In genomic region chr18:63074987-63075404, GRCh38 we compare ENCODE assay signal across 1 cellular context.
A peak's percentile ranks its signal among the peaks of the same experiment; 100 is the strongest.
TF ChIP-seq lines count a peak whose summit lies in the region.

No MANE protein-coding gene starts in this region.

TF ChIP-seq in K562, 482 proteins besides CTCF, POLR2A, EP300 and RAD21 (continued from another document and continues in another):
- TF ChIP-seq ZNF707 (CRISPR knock-in tag; conservative IDR thresholded peaks at IDR 0.05) (no peak), RBM22 (IDR thresholded peaks at IDR 0.05; ENCODE audit: low read depth, low read length, poor library complexity, severe bottlenecking) (no peak), CHAMP1 (IDR thresholded peaks at IDR 0.05) (no peak), RBM15 (IDR thresholded peaks at IDR 0.05; ENCODE audit: insufficient read depth, low read length) (no peak), ZNF699 (CRISPR knock-in tag; IDR thresholded peaks at IDR 0.05; ENCODE audit: insufficient replicate concordance) (no peak), CHD7 (IDR thresholded peaks at IDR 0.05; ENCODE audit: low read depth, low read length) (no peak), ZNF282 (CRISPR knock-in tag; IDR thresholded peaks at IDR 0.05) (no peak), CUX1 (CRISPR knock-in tag; IDR thresholded peaks at IDR 0.05) (no peak), THAP12 (CRISPR knock-in tag; IDR thresholded peaks at IDR 0.05) (no peak), PURB (CRISPR knock-in tag; IDR thresholded peaks at IDR 0.05; ENCODE audit: low read depth) (no peak), LEF1 (IDR thresholded peaks at IDR 0.05) (no peak), PCBP2 (IDR thresholded peaks at IDR 0.05; ENCODE audit: low read depth, low read length, poor library complexity, severe bottlenecking) (no peak), ZNF174 (CRISPR knock-in tag; IDR thresholded peaks at IDR 0.05) (no peak), E2F4 (CRISPR knock-in tag; IDR thresholded peaks at IDR 0.05; ENCODE audit: low read depth) (no peak), SIN3B (IDR thresholded peaks at IDR 0.05; ENCODE audit: low read depth) (no peak), HDAC2 (IDR thresholded peaks at IDR 0.05) (no peak), KLF10 (CRISPR knock-in tag; IDR thresholded peaks at IDR 0.05) (no peak), L3MBTL2 (IDR thresholded peaks at IDR 0.05) (peak; percentile 44; the same call in 1 of the 2 replicates), ZSCAN32 (CRISPR knock-in tag; IDR thresholded peaks at IDR 0.05) (no peak), MAX (CRISPR knock-in tag; IDR thresholded peaks at IDR 0.05) (no peak), TAF9B (IDR thresholded peaks at IDR 0.05; ENCODE audit: partially characterized antibody) (no peak), HMBOX1 (IDR thresholded peaks at IDR 0.05) (no peak), MEIS2 (IDR thresholded peaks at IDR 0.05; ENCODE audit: partially characterized antibody) (peak; percentile 31), FOSL1 (tag; conservative IDR thresholded peaks at IDR 0.05) (no peak), FOXA3 (CRISPR knock-in tag; conservative IDR thresholded peaks at IDR 0.05 in 1 of 2, IDR thresholded peaks at IDR 0.05 in 1 of 2) (no peak), RUNX1 (IDR thresholded peaks at IDR 0.05; ENCODE audit: low read depth) (no peak), ZNF583 (CRISPR knock-in tag; IDR thresholded peaks at IDR 0.05) (no peak), E2F5 (CRISPR knock-in tag; IDR thresholded peaks at IDR 0.05) (no peak), FOXA1 (IDR thresholded peaks at IDR 0.05; ENCODE audit: borderline replicate concordance) (no peak), ELF4 (CRISPR knock-in tag; IDR thresholded peaks at IDR 0.05) (no peak), ZNF76 (CRISPR knock-in tag; IDR thresholded peaks at IDR 0.05; ENCODE audit: borderline replicate concordance) (no peak), SRSF3 (IDR thresholded peaks at IDR 0.05; ENCODE audit: insufficient read depth, low read length) (no peak), NRF1 (conservative IDR thresholded peaks at IDR 0.05 in 1 of 2, IDR thresholded peaks at IDR 0.05 in 1 of 2) (peak; percentile 47 to 60; a peak in 3 of 4 replicates), HOXB6 (CRISPR knock-in tag; IDR thresholded peaks at IDR 0.05; ENCODE audit: borderline replicate concordance) (no peak), GABPA (tag; conservative IDR thresholded peaks at IDR 0.05; ENCODE audit: low read depth) (no peak), WHSC1 (IDR thresholded peaks at IDR 0.05; ENCODE audit: low read length) (no peak)
